ENCODE assay signal across 4 cellular contexts in genomic region chr2:20713585-20713984, GRCh38. TPM values are rescaled to one million over a fixed set of nuclear protein-coding genes. Genes with fewer than 3 reads are reported as not detected.
"Had no signal": no experiment of that assay in that cellular context is flagged by ENCODE, and none has a peak within 500 bp of the region (broad histone marks: within the 10 kb centered on the region; RNA-seq: fewer than 3 reads in every experiment).

No MANE protein-coding gene starts in this region.

RNA-seq across cellular contexts. Expression of gene GDF7, which starts 46.6 kb away (rescaled TPM):
- total RNA-seq: myocyte had no signal
- polyA plus RNA-seq: immature natural killer cell, keratinocyte, mammary epithelial cell had no signal
